ENCODE assay signal across 8 cellular contexts in the genomic region with DNA sequence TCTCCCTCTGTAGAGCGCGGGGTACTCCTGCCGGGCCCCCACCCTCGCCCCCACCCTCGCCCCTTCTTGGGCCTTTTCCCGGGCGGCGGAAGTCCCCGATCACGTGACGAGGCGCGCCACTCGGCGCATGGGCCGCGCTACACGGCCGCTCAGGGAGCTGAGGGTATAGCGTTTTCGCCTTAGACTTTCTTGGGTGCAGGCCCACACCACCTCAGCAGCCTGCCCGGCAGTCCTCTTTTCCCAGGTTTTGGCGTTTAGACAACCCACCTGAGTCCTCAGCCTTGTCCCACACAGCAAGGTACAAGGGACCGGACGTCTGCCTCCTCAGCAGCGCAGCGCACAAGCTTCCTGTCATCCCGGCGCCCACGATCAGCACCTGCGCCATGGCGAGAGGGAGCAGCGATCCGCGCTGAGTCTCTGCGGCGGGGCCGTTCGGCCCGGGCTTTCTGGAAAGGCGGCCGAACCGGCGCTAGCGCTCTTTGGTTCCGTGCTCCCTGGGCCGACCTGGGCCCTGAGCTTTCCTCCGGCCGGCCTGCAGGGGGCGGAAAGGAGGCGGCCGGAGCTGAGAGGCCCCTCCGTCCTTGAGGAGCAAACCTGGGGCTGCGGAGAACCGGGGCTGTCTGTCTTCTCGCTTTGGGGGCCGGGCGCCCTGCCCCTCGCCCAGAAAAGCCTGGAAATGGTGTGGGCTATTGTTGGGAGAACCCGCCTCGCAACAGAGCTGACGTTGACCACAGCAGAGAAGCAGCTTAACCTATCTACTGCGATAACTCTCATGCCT. TPM values are rescaled to one million over a fixed set of nuclear protein-coding genes. Genes with fewer than 3 reads are reported as not detected.
A peak's percentile ranks its signal among the peaks of the same experiment; 100 is the strongest.
DNase-seq lines count a peak whose midpoint lies in the region; ATAC-seq and TF ChIP-seq lines count a peak whose summit lies in the region.

A gene (minus strand): TSS at position 513 of the 778 bp plus-strand sequence.

- TF ChIP-seq CTCF in AG04449 (IDR thresholded peaks at IDR 0.05; ENCODE audit: insufficient read depth, low read length, missing control alignments) = peak; percentile 88

- POLR2A ChIA-PET in AG04449 (lab: Yijun Ruan, JAX) = interaction anchor here (1.0 kb wide), 1 partner anchor 9 kb away, joined by 3 read pairs; no protein-coding TSS in a partner anchor

- CTCF ChIA-PET in AG04449 (lab: Yijun Ruan, JAX) = interaction anchor here (0.6 to 5.0 kb wide), 29 partner anchors 10 to 756 kb away, joined by 3 to 50 read pairs (median 4); no protein-coding TSS in a partner anchor

- DNase-seq in AG04449 (ENCODE audit: low read depth, low spot score) = no peak
- peak; percentile 65 for DNase-seq in RPMI7951 (ENCODE audit: low read depth)
- DNase-seq in activated naive CD4-positive, alpha-beta T cell treated with anti-CD3 and anti-CD28 coated beads, Interleukin-2, amount 50 U/mL, for 16 hours = peak; percentile 74
- peak; percentile 21 for DNase-seq in glomerular visceral epithelial cell (ENCODE audit: extremely low spot score)
- DNase-seq in non-pigmented ciliary epithelial cell (ENCODE audit: low read depth) = peak; percentile 19
- peak; percentile 37 for DNase-seq in stromal cell of bone marrow (ENCODE audit: low read depth)

- ATAC-seq in GM18907 (IDR thresholded peaks at IDR 0.05; ENCODE audit: unreplicated experiment) (peak; percentile 86), HG03159 (IDR thresholded peaks at IDR 0.05; ENCODE audit: unreplicated experiment) (peak; percentile 82)

- peak within 1 kb of the TSS; percentile 59 for H3K4me3 ChIP-seq in AG04449 (ENCODE audit: low read depth, low read length)

RNA-seq across cellular contexts. Expression of the gene that starts here (rescaled TPM):
- 15.7 and 20.8 TPM in 2 replicates for total RNA-seq in RPMI7951 (2014; rRNA removed; shearing (Covaris generic))
